Comparison of ENCODE assay signal across 8 cellular contexts in genomic region chr20:21808863-21809664, GRCh38.
A peak's percentile ranks its signal among the peaks of the same experiment; 100 is the strongest.
DNase-seq lines count a peak whose midpoint lies in the region; ATAC-seq and TF ChIP-seq lines count a peak whose summit lies in the region.

No MANE protein-coding gene starts in this region.

- TF ChIP-seq CTCF in DOHH2 (IDR thresholded peaks at IDR 0.05; ENCODE audit: low read depth, low read length, poor library complexity, severe bottlenecking) = peak; percentile 93
- TF ChIP-seq CTCF in WERI-Rb-1 (IDR thresholded peaks at IDR 0.05; ENCODE audit: low read depth, low read length) = peak; percentile 84
- TF ChIP-seq CTCF in foreskin fibroblast (IDR thresholded peaks at IDR 0.05; ENCODE audit: low read depth, low read length) = peak; percentile 6

- no peaks in the 10 kb centered on the region for H3K9me2 ChIP-seq in DOHH2 (replicated peaks; ENCODE audit: control insufficient read depth, low read length)

- H3K36me3 ChIP-seq in DOHH2 (ENCODE audit: control insufficient read depth, low read length) (no peaks in the 10 kb centered on the region), WERI-Rb-1 (no peaks in the 10 kb centered on the region)

- H3K4me1 ChIP-seq in DOHH2 (ENCODE audit: control insufficient read depth, low read length) = no peaks in the 10 kb centered on the region

- intact Hi-C loops in sciatic nerve (cut with DNase I) = no loop called here

- H3K79me2 ChIP-seq in DOHH2 (ENCODE audit: control insufficient read depth, low read length) = no peaks in the 10 kb centered on the region

- no peak overlapping the region for H3K27ac ChIP-seq in DOHH2 (ENCODE audit: low read depth, low read length)
- no peak overlapping the region for H3K27ac ChIP-seq in WERI-Rb-1

- peak; percentile 64 for ATAC-seq in HG02642 (IDR thresholded peaks at IDR 0.05; ENCODE audit: poor library complexity, unreplicated experiment)
- peak; percentile 44 for ATAC-seq in sciatic nerve
- ATAC-seq in HG03342 (IDR thresholded peaks at IDR 0.05; ENCODE audit: unreplicated experiment) = no peak

- H3F3A ChIP-seq in DOHH2 (ENCODE audit: control insufficient read depth, insufficient read depth) = no peaks in the 10 kb centered on the region

- H3K27me3 ChIP-seq in DOHH2 (ENCODE audit: control insufficient read depth, low read length) = no peaks in the 10 kb centered on the region
- peaks cover 64% of the 10 kb centered on the region for H3K27me3 ChIP-seq in WERI-Rb-1 (ENCODE audit: insufficient read depth, low read depth, severe bottlenecking)

- H3K9me3 ChIP-seq in DOHH2 (ENCODE audit: control insufficient read depth, insufficient read depth, low read length) (no peaks in the 10 kb centered on the region), WERI-Rb-1 (ENCODE audit: severe bottlenecking) (no peaks in the 10 kb centered on the region)

- H3K4me3 ChIP-seq in DOHH2 (ENCODE audit: low read length) (no peak overlapping the region), WERI-Rb-1 (ENCODE audit: low read depth, low read length) (no peak overlapping the region), foreskin fibroblast (ENCODE audit: low read depth in 1 of 2, low read length in 2 of 2) (no peak overlapping the region)

- H4K20me1 ChIP-seq in DOHH2 (ENCODE audit: control insufficient read depth, insufficient read depth, low read depth, low read length) = no peaks in the 10 kb centered on the region

- no peak overlapping the region for H3K4me2 ChIP-seq in DOHH2 (ENCODE audit: low read length)

- DNase-seq in WERI-Rb-1 = peak; percentile 56
- no peak for DNase-seq in foreskin fibroblast
- DNase-seq in sciatic nerve (ENCODE audit: low spot score) = peak; percentile 73
- DNase-seq in SIG-M5 (lab: John Stamatoyannopoulos, UW) = no peak
- no peak for DNase-seq in hepatic stellate cell (ENCODE audit: low spot score)

Comparison
In these comparisons a context has a peak if more than half of its experiments do, and no peak if none do; other contexts are left out.
1. CTCF ChIP-seq: peak in every context shown above with its lines; median percentile 93 in DOHH2; 84 in WERI-Rb-1; 6 in foreskin fibroblast.
2. DNase-seq: peak in WERI-Rb-1 (single experiment) and sciatic nerve (single experiment); none in foreskin fibroblast (0 of 2), SIG-M5 (single experiment) and hepatic stellate cell (single experiment).